ENCODE assay signal across 18 cellular contexts in the genomic region with DNA sequence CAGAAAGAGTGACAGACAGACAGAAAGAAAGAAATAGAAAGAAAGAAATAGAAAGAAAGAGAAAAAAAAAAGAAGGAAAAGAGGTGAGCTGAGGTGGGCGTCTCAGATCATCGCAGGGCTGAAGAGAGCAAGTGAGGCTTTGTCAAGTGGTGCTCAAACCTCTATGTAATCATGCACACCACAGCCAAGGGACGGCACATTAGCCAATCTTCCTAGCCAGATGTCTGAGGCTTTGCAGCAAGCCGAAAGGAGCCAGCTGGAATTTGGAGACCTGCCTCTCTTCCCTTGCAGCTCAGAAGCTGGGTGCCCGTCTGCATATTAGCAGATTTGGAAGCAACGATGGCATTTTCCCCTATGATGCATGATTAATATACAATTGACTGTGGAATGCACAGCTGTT. TPM values are rescaled to one million over a fixed set of nuclear protein-coding genes. Genes with fewer than 3 reads are reported as not detected.
A peak's percentile ranks its signal among the peaks of the same experiment; 100 is the strongest.
DNase-seq lines count a peak whose midpoint lies in the region; ATAC-seq and TF ChIP-seq lines count a peak whose summit lies in the region.
"Had no signal": no experiment of that assay in that cellular context is flagged by ENCODE, and none has a peak within 500 bp of the region (broad histone marks: within the 10 kb centered on the region; RNA-seq: fewer than 3 reads in every experiment).

No MANE protein-coding gene starts in this region.

- no peak overlapping the region for H3K27ac Mint-ChIP-seq in activated CD8-positive, alpha-beta memory T cell treated with anti-CD3 and anti-CD28 coated beads, Interleukin-2, amount 10 ng/mL, durations not matched to agents 7 days and 5 days
- no peak overlapping the region for H3K27ac Mint-ChIP-seq in mesothelial cell of epicardium
- H3K27ac Mint-ChIP-seq: activated CD4-positive, alpha-beta memory T cell treated with anti-CD3 and anti-CD28 coated beads for 36 hours; naive B cell had no signal

- H3K9me3 Mint-ChIP-seq in activated CD8-positive, alpha-beta memory T cell treated with anti-CD3 and anti-CD28 coated beads, Interleukin-2, amount 10 ng/mL, durations not matched to agents 7 days and 5 days (ENCODE audit: low read depth): no peaks in the 10 kb centered on the region
- H3K9me3 Mint-ChIP-seq in mesothelial cell of epicardium: peaks cover 11% of the 10 kb centered on the region
- H3K9me3 Mint-ChIP-seq: activated CD4-positive, alpha-beta memory T cell treated with anti-CD3 and anti-CD28 coated beads for 36 hours; central memory CD8-positive, alpha-beta T cell had no signal

- TF ChIP-seq CTCF in mesothelial cell of epicardium (IDR thresholded peaks at IDR 0.05; ENCODE audit: unreplicated experiment): no peak

- H3K4me1 Mint-ChIP-seq in activated CD8-positive, alpha-beta memory T cell treated with anti-CD3 and anti-CD28 coated beads, Interleukin-2, amount 10 ng/mL, durations not matched to agents 7 days and 5 days: no peaks in the 10 kb centered on the region
- H3K4me1 Mint-ChIP-seq in mesothelial cell of epicardium: no peaks in the 10 kb centered on the region
- H3K4me1 Mint-ChIP-seq: central memory CD8-positive, alpha-beta T cell; naive B cell had no signal

- no peak overlapping the region for H3K4me3 Mint-ChIP-seq in activated CD8-positive, alpha-beta memory T cell treated with anti-CD3 and anti-CD28 coated beads, Interleukin-2, amount 10 ng/mL, durations not matched to agents 7 days and 5 days
- no peak overlapping the region for H3K4me3 Mint-ChIP-seq in mesothelial cell of epicardium
- H3K4me3 Mint-ChIP-seq: activated CD4-positive, alpha-beta memory T cell treated with anti-CD3 and anti-CD28 coated beads for 36 hours; central memory CD8-positive, alpha-beta T cell; naive B cell had no signal

- peaks cover 24% of the 10 kb centered on the region for H3K27me3 Mint-ChIP-seq in activated CD8-positive, alpha-beta memory T cell treated with anti-CD3 and anti-CD28 coated beads, Interleukin-2, amount 10 ng/mL, durations not matched to agents 7 days and 5 days
- H3K27me3 Mint-ChIP-seq in mesothelial cell of epicardium (ENCODE audit: low read depth): peaks cover 51% of the 10 kb centered on the region

- DNase-seq in activated CD8-positive, alpha-beta memory T cell treated with anti-CD3 and anti-CD28 coated beads, Interleukin-2, amount 10 ng/mL, durations not matched to agents 7 days and 5 days: peak; percentile 35
- DNase-seq in activated CD8-positive, alpha-beta memory T cell treated with anti-CD3 and anti-CD28 coated beads for 24 hours: no peak
- peak; percentile 79 for DNase-seq in NCI-H446 treated with DMSO at 0.1 percent for 48 hours (lab: John Stamatoyannopoulos, UW)
- peak; percentile 24 for DNase-seq in islet precursor cell
- DNase-seq in DMS153 (lab: John Stamatoyannopoulos, UW): no peak
- DNase-seq in 8988T: no peak
- DNase-seq in mesothelial cell of epicardium (ENCODE audit: low spot score in 2 of 2, unreplicated experiment in 2 of 2): no peak
- DNase-seq: activated CD4-positive, alpha-beta memory T cell treated with anti-CD3 and anti-CD28 coated beads for 36 hours; activated naive CD4-positive, alpha-beta T cell treated with Interleukin-2 at 50 U/mL for 16 hours; activated T-cell treated with anti-CD3 and anti-CD28 coated beads, Interleukin-2, amount 50 U/mL, for 1 hour; naive B cell; NCI-H2227 treated with DMSO at 0.1 percent for 48 hours; occipital lobe; right lobe of liver; T-helper 2 cell had no signal

- ATAC-seq in activated CD8-positive, alpha-beta memory T cell treated with anti-CD3 and anti-CD28 coated beads, Interleukin-2, amount 10 ng/mL, durations not matched to agents 7 days and 5 days: no peak
- ATAC-seq in GM18858 (IDR thresholded peaks at IDR 0.05; ENCODE audit: unreplicated experiment): no peak

- CTCF ChIA-PET in activated CD8-positive, alpha-beta memory T cell treated with anti-CD3 and anti-CD28 coated beads, Interleukin-2, amount 10 ng/mL, durations not matched to agents 7 days and 5 days (lab: Charles Lee): no interaction called here

- no peaks in the 10 kb centered on the region for H3K36me3 Mint-ChIP-seq in activated CD8-positive, alpha-beta memory T cell treated with anti-CD3 and anti-CD28 coated beads, Interleukin-2, amount 10 ng/mL, durations not matched to agents 7 days and 5 days
- no peaks in the 10 kb centered on the region for H3K36me3 Mint-ChIP-seq in mesothelial cell of epicardium
- H3K36me3 Mint-ChIP-seq: activated CD4-positive, alpha-beta memory T cell treated with anti-CD3 and anti-CD28 coated beads for 36 hours; naive B cell had no signal

RNA-seq across cellular contexts. Expression of a gene that starts 52.5 kb away (rescaled TPM):
- total RNA-seq in activated CD8-positive, alpha-beta memory T cell treated with anti-CD3 and anti-CD28 coated beads, Interleukin-2, amount 10 ng/mL, durations not matched to agents 7 days and 5 days: not detected
- total RNA-seq in mesothelial cell of epicardium: 4.7 to 5.2 TPM (median 4.9 TPM) in 3 replicates
- total RNA-seq: activated CD4-positive, alpha-beta memory T cell treated with anti-CD3 and anti-CD28 coated beads for 36 hours; kidney epithelial cell had no signal

Comparison
In these comparisons a context has a peak if more than half of its experiments do, and no peak if none do; other contexts are left out.
1. DNase-seq: peak in activated CD8-positive, alpha-beta memory T cell treated with anti-CD3 and anti-CD28 coated beads, Interleukin-2, amount 10 ng/mL, durations not matched to agents 7 days and 5 days (single experiment), NCI-H446 treated with DMSO at 0.1 percent for 48 hours (single experiment) and islet precursor cell (single experiment); none in activated CD8-positive, alpha-beta memory T cell treated with anti-CD3 and anti-CD28 coated beads for 24 hours (single experiment), DMS153 (single experiment), 8988T (single experiment) and mesothelial cell of epicardium (0 of 2).